ENCODE assay signal across 17 cellular contexts in the genomic region with DNA sequence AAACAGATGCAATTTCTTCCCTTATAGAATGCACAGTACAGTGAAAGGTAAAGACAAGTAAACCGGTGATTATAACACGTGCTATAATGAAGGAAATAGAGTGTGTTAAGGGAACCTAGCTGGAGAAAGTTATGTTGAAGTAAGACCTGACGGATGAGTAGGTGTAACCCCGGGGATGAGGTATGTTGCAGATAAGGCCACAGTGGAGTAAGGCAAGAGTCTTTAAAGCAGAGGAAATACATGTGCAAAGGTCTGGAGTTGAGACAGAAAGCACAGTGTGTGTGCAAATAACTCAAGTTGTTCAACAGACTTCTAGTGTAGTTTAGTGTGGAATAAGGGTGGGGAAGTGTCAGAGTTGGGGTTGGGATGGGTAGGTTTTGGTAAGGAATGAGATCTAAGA. TPM values are rescaled to one million over a fixed set of nuclear protein-coding genes. Genes with fewer than 3 reads are reported as not detected.
DNase-seq lines count a peak whose midpoint lies in the region; ATAC-seq and TF ChIP-seq lines count a peak whose summit lies in the region.
"Had no signal": no experiment of that assay in that cellular context is flagged by ENCODE, and none has a peak within 500 bp of the region (broad histone marks: within the 10 kb centered on the region; RNA-seq: fewer than 3 reads in every experiment).

No MANE protein-coding gene starts in this region.

- H3K9me3 ChIP-seq in OCI-LY1 (ENCODE audit: low read length) (no peaks in the 10 kb centered on the region), endodermal cell (ENCODE audit: control insufficient read depth, low read length) (no peaks in the 10 kb centered on the region), neural progenitor cell (ENCODE audit: low read depth) (no peaks in the 10 kb centered on the region), spleen (no peaks in the 10 kb centered on the region)

- H3K9ac ChIP-seq in OCI-LY1 (ENCODE audit: low read length) (no peak overlapping the region), endodermal cell (ENCODE audit: extremely low read depth, low read length, poor library complexity, severe bottlenecking) (no peak overlapping the region), neural progenitor cell (no peak overlapping the region)

- H3K79me2 ChIP-seq in OCI-LY1 (ENCODE audit: insufficient read depth, low read length) (peaks cover 22% of the 10 kb centered on the region), neural progenitor cell (ENCODE audit: low read depth) (peaks cover 78% of the 10 kb centered on the region)

- H3K36me3 Mint-ChIP-seq in activated CD4-positive, alpha-beta T cell treated with anti-CD3 and anti-CD28 coated beads, Interleukin-2, amount 10 ng/mL, durations not matched to agents 24 days and 14 days (ENCODE audit: low read depth), result peaks cover 2% of the 10 kb centered on the region
- H3K36me3 Mint-ChIP-seq in endodermal cell (ENCODE audit: low read depth) (peaks cover 12% of the 10 kb centered on the region), neural progenitor cell (no peaks in the 10 kb centered on the region)

- DNase-seq in activated CD4-positive, alpha-beta T cell treated with anti-CD3 and anti-CD28 coated beads, Interleukin-2, amount 10 ng/mL, durations not matched to agents 24 days and 14 days, result peak; percentile 50
- DNase-seq in activated CD4-positive, alpha-beta T cell treated with anti-CD3 and anti-CD28 coated beads, Interleukin-2, amount 50 U/mL, for 1 hour, result no peak
- DNase-seq in endodermal cell (no peak), neural progenitor cell (ENCODE audit: low spot score) (no peak), spleen (no peak)
- DNase-seq: C1 segment of cervical spinal cord; COR-L47; DMS153; IMR-90; NCI-H1092; NCI-H226; NCI-H526; NK-92 treated with Interleukin-12 subunit alpha and Interleukin-12 subunit beta, amount 100 ng/mL, for 24 hours had no signal

- H3K4me2 ChIP-seq in OCI-LY1 (ENCODE audit: low read length) (peak overlapping the region; percentile 54), neural progenitor cell (no peak overlapping the region)

- no peak overlapping the region for H3K27ac Mint-ChIP-seq in activated CD4-positive, alpha-beta T cell treated with anti-CD3 and anti-CD28 coated beads, Interleukin-2, amount 10 ng/mL, durations not matched to agents 24 days and 14 days
- H3K27ac Mint-ChIP-seq in endodermal cell (peak overlapping the region; percentile 32), neural progenitor cell (peak overlapping the region; percentile 20)

- no peaks in the 10 kb centered on the region for H3K36me3 ChIP-seq in OCI-LY1 (ENCODE audit: insufficient read depth, low read length)
- H3K36me3 ChIP-seq in endodermal cell (ENCODE audit: control insufficient read depth, insufficient read depth, low read length), result no peaks in the 10 kb centered on the region
- H3K36me3 ChIP-seq in neural progenitor cell, result no peaks in the 10 kb centered on the region
- peaks cover 0 to 10% (median 0%) of the 10 kb centered on the region in 6 donors for H3K36me3 ChIP-seq in spleen

- H3K4me3 ChIP-seq in OCI-LY1 (ENCODE audit: low read depth, low read length, poor library complexity, severe bottlenecking) (no peak overlapping the region), endodermal cell (ENCODE audit: low read length) (no peak overlapping the region), neural progenitor cell (no peak overlapping the region), spleen (no peak overlapping the region)

- H3K27me3 ChIP-seq in OCI-LY1 (ENCODE audit: insufficient read depth, low read length) (no peaks in the 10 kb centered on the region), endodermal cell (ENCODE audit: control insufficient read depth, insufficient read depth, low read length, poor library complexity, severe bottlenecking) (no peaks in the 10 kb centered on the region), neural progenitor cell (no peaks in the 10 kb centered on the region), spleen (replicated peaks in 1 of 7) (no peaks in the 10 kb centered on the region)

- no peaks in the 10 kb centered on the region for H3K27me3 Mint-ChIP-seq in activated CD4-positive, alpha-beta T cell treated with anti-CD3 and anti-CD28 coated beads, Interleukin-2, amount 10 ng/mL, durations not matched to agents 24 days and 14 days
- H3K27me3 Mint-ChIP-seq in endodermal cell (ENCODE audit: insufficient read depth) (no peaks in the 10 kb centered on the region), neural progenitor cell (ENCODE audit: insufficient read depth, low read depth) (no peaks in the 10 kb centered on the region)

- H3F3A ChIP-seq in OCI-LY1 (ENCODE audit: insufficient read depth, low read length), result no peaks in the 10 kb centered on the region
- no peaks in the 10 kb centered on the region for H3F3A ChIP-seq in neural progenitor cell (ENCODE audit: low read depth)

- no peak for TF ChIP-seq POLR2A in spleen (IDR thresholded peaks at IDR 0.05)

- intact Hi-C loops in activated CD4-positive, alpha-beta T cell treated with anti-CD3 and anti-CD28 coated beads, Interleukin-2, amount 10 ng/mL, durations not matched to agents 24 days and 14 days (cut with micrococcal nuclease), result loop anchor here (5.0 kb wide), 4 partner anchors 106 to 211 kb away; a partner anchor contains a TSS
- intact Hi-C loops in spleen (cut with DNase I; ENCODE audit: low total_unique reads), result no loop called here

- H3K4me1 Mint-ChIP-seq in activated CD4-positive, alpha-beta T cell treated with anti-CD3 and anti-CD28 coated beads, Interleukin-2, amount 10 ng/mL, durations not matched to agents 24 days and 14 days, result peaks cover 12% of the 10 kb centered on the region
- H3K4me1 Mint-ChIP-seq in endodermal cell (peaks cover 4% of the 10 kb centered on the region), neural progenitor cell (peaks cover 6% of the 10 kb centered on the region)

- 92 to 96% methylated on average over 4 of the region's 4 CpGs for WGBS in endodermal cell (ENCODE audit: insufficient coverage in 1 of 2, insufficient read length in 1 of 2), 2 experiments
- WGBS in spleen, 5 donors, result 80 to 90% (median 84%) methylated on average over 4 of the region's 4 CpGs

- H2AFZ ChIP-seq in OCI-LY1 (ENCODE audit: low read length) (no peak overlapping the region), neural progenitor cell (replicated peaks) (no peak overlapping the region)

- H3K4me3 Mint-ChIP-seq in activated CD4-positive, alpha-beta T cell treated with anti-CD3 and anti-CD28 coated beads, Interleukin-2, amount 10 ng/mL, durations not matched to agents 24 days and 14 days, result no peak overlapping the region
- H3K4me3 Mint-ChIP-seq in endodermal cell, result no peak overlapping the region
- H3K4me3 Mint-ChIP-seq in neural progenitor cell, result peak overlapping the region; percentile 1

- H3K4me1 ChIP-seq in OCI-LY1 (ENCODE audit: insufficient read depth, low read length, severe bottlenecking), result peaks cover 32% of the 10 kb centered on the region
- H3K4me1 ChIP-seq in endodermal cell (ENCODE audit: control insufficient read depth, insufficient read depth, low read length), result peaks cover 3% of the 10 kb centered on the region
- H3K4me1 ChIP-seq in neural progenitor cell, result peaks cover 4% of the 10 kb centered on the region
- H3K4me1 ChIP-seq in spleen, result peaks cover 0 to 61% (median 38%) of the 10 kb centered on the region in 6 donors

- H3K9me3 Mint-ChIP-seq in activated CD4-positive, alpha-beta T cell treated with anti-CD3 and anti-CD28 coated beads, Interleukin-2, amount 10 ng/mL, durations not matched to agents 24 days and 14 days, result no peaks in the 10 kb centered on the region
- H3K9me3 Mint-ChIP-seq in endodermal cell, result no peaks in the 10 kb centered on the region
- H3K9me3 Mint-ChIP-seq in neural progenitor cell, result no peaks in the 10 kb centered on the region

- TF ChIP-seq CTCF in OCI-LY1 (IDR thresholded peaks at IDR 0.05; ENCODE audit: low read length), result no peak
- no peak for TF ChIP-seq CTCF in endodermal cell (conservative IDR thresholded peaks at IDR 0.05)
- TF ChIP-seq CTCF in neural progenitor cell (IDR thresholded peaks at IDR 0.05), result no peak
- TF ChIP-seq CTCF in spleen (IDR thresholded peaks at IDR 0.05 in 8 of 11, conservative IDR thresholded peaks at IDR 0.05 in 3 of 11), result no peak

- H3K27ac ChIP-seq in OCI-LY1 (ENCODE audit: low read depth, low read length, poor library complexity, severe bottlenecking) (peak overlapping the region; percentile 3), endodermal cell (ENCODE audit: low read depth, low read length) (no peak overlapping the region), neural progenitor cell (no peak overlapping the region), spleen (no peak overlapping the region)

- no peaks in the 10 kb centered on the region for H3K9me2 ChIP-seq in OCI-LY1 (ENCODE audit: low read depth, low read length)

- H4K20me1 ChIP-seq in OCI-LY1 (ENCODE audit: insufficient read depth, low read length) (no peaks in the 10 kb centered on the region), neural progenitor cell (ENCODE audit: low read depth) (no peaks in the 10 kb centered on the region)

- no peak for ATAC-seq in GM21529 (IDR thresholded peaks at IDR 0.05; ENCODE audit: unreplicated experiment)
- ATAC-seq in GM19397 (IDR thresholded peaks at IDR 0.05; ENCODE audit: unreplicated experiment), result no peak
- ATAC-seq: Right ventricle myocardium inferior had no signal

RNA-seq across cellular contexts. Expression of a gene that starts 2.9 kb away (rescaled TPM):
- 11.9 and 12.4 TPM in 2 replicates for total RNA-seq in activated CD4-positive, alpha-beta T cell treated with anti-CD3 and anti-CD28 coated beads, Interleukin-2, amount 10 ng/mL, durations not matched to agents 24 days and 14 days
- total RNA-seq in endodermal cell, result 10 to 100 TPM; 23.0 to 24.6 TPM
- 8.0 TPM for polyA plus RNA-seq in endodermal cell (2013, experiment 1 of 2)
- 7.9 TPM for polyA plus RNA-seq in endodermal cell (2013, experiment 2 of 2)
- 9.0 and 13.7 TPM in 2 replicates for total RNA-seq in neural progenitor cell (ENCODE audit: low replicate concordance)
- total RNA-seq in spleen, result 10 to 100 TPM in 3 of 7 donors, 1 to 10 TPM in 4; 5.5 to 13.4 (median 9.9) TPM
- polyA plus RNA-seq in spleen, result 1 to 10 TPM; 1.8 to 2.4 (median 2.3) TPM

RNA-seq across cellular contexts. Expression of a gene that starts 19.3 kb away (rescaled TPM):
- 48.5 and 49.1 TPM in 2 replicates for total RNA-seq in activated CD4-positive, alpha-beta T cell treated with anti-CD3 and anti-CD28 coated beads, Interleukin-2, amount 10 ng/mL, durations not matched to agents 24 days and 14 days
- total RNA-seq in endodermal cell (10 to 100 TPM; 46.0 to 49.8 TPM), neural progenitor cell (ENCODE audit: low replicate concordance) (34.1 and 69.7 TPM in 2 replicates), spleen (10 to 100 TPM; 26.3 to 42.6 (median 33.1) TPM)
- 33.8 TPM for polyA plus RNA-seq in endodermal cell (2013, experiment 1 of 2)
- 29.8 TPM for polyA plus RNA-seq in endodermal cell (2013, experiment 2 of 2)
- 10 to 100 TPM; 19.7 to 26.8 (median 25.5) TPM for polyA plus RNA-seq in spleen
